24 cellular contexts compared by ENCODE assay signal in genomic region chr1:980602-981395, GRCh38. TPM values are rescaled to one million over a fixed set of nuclear protein-coding genes. Genes with fewer than 3 reads are reported as not detected.
"Had no signal": no experiment of that assay in that cellular context is flagged by ENCODE, and none has a peak within 500 bp of the region (broad histone marks: within the 10 kb centered on the region; RNA-seq: fewer than 3 reads in every experiment).

No MANE protein-coding gene starts in this region.

- H3K4me3 ChIP-seq: cardiac muscle cell, esophagus muscularis mucosa, hepatocyte, left lung, tibial nerve, uterus had no signal

- H3K9me3 Mint-ChIP-seq: activated naive CD8-positive, alpha-beta T cell treated with anti-CD3 and anti-CD28 coated beads, Interleukin-2, amount 10 ng/mL, durations not matched to agents 7 days and 5 days; activated T-helper 2 cell treated with anti-CD3 and anti-CD28 coated beads, Interferon-gamma antibody, Interleukin-2, Interleukin-4, amounts not matched to agents 10 μg/mL and 5 μg/mL and 100 μg/mL, durations not matched to agents 14 hours and 24 hours and 36 hours had no signal

- H3K27ac Mint-ChIP-seq: activated CD4-positive, alpha-beta T cell treated with anti-CD3 and anti-CD28 coated beads for 36 hours; activated naive CD8-positive, alpha-beta T cell treated with anti-CD3 and anti-CD28 coated beads, Interleukin-2, amount 10 ng/mL, durations not matched to agents 7 days and 5 days; activated T-helper 2 cell treated with anti-CD3 and anti-CD28 coated beads, Interferon-gamma antibody, Interleukin-2, Interleukin-4, amounts not matched to agents 10 μg/mL and 5 μg/mL and 100 μg/mL, durations not matched to agents 14 hours and 24 hours and 36 hours had no signal

- H3K79me2 ChIP-seq: hepatocyte had no signal

- H3K4me3 Mint-ChIP-seq: activated CD4-positive, alpha-beta T cell treated with anti-CD3 and anti-CD28 coated beads for 36 hours; activated naive CD8-positive, alpha-beta T cell treated with anti-CD3 and anti-CD28 coated beads, Interleukin-2, amount 10 ng/mL, durations not matched to agents 7 days and 5 days had no signal

- DNase-seq: activated CD4-positive, alpha-beta T cell treated with anti-CD3 and anti-CD28 coated beads for 36 hours; activated CD4-positive, alpha-beta T cell treated with anti-CD3 and anti-CD28 coated beads, Interleukin-2, amount 50 U/mL, for 48 hours; activated naive CD4-positive, alpha-beta T cell treated with Interleukin-2 at 50 U/mL for 16 hours; activated naive CD8-positive, alpha-beta T cell treated with anti-CD3 and anti-CD28 coated beads, Interleukin-2, amount 10 ng/mL, durations not matched to agents 7 days and 5 days; activated T-cell treated with anti-CD3 and anti-CD28 coated beads, Interleukin-2, amount 50 U/mL, for 1 hour; amygdala; dermis blood vessel endothelial cell; effector memory CD4-positive, alpha-beta T cell; stimulated activated CD4-positive, alpha-beta T cell treated with anti-CD3 and anti-CD28 coated beads, Interleukin-2, amount 100 ng/mL, for 24 hours; stimulated activated naive CD8-positive, alpha-beta T cell treated with anti-CD3 and anti-CD28 coated beads, Interleukin-15, Interleukin-2, amounts not matched to agents 100 U/mL and 50 U/mL, for 24 hours; uterus; WERI-Rb-1 had no signal

- H3K27ac ChIP-seq: cardiac muscle cell, esophagus muscularis mucosa, hepatocyte, left lung, tibial nerve, uterus, WERI-Rb-1 had no signal

- H3K4me2 ChIP-seq: hepatocyte had no signal

- H3K36me3 ChIP-seq: cardiac muscle cell, esophagus muscularis mucosa, left lung, tibial nerve, uterus, WERI-Rb-1 had no signal

- H3K9me3 ChIP-seq: esophagus muscularis mucosa, left lung, tibial nerve, uterus had no signal

- FAIRE-seq: endothelial cell of umbilical vein, islet of Langerhans had no signal

- ATAC-seq: activated CD4-positive, alpha-beta T cell treated with anti-CD3 and anti-CD28 coated beads for 36 hours; left lung; stimulated activated naive CD8-positive, alpha-beta T cell treated with anti-CD3 and anti-CD28 coated beads, Interleukin-15, Interleukin-2, amounts not matched to agents 100 U/mL and 50 U/mL, for 24 hours had no signal

- H3K4me1 Mint-ChIP-seq: activated naive CD8-positive, alpha-beta T cell treated with anti-CD3 and anti-CD28 coated beads, Interleukin-2, amount 10 ng/mL, durations not matched to agents 7 days and 5 days had no signal

- H2AFZ ChIP-seq: hepatocyte had no signal

RNA-seq across cellular contexts. Expression of gene PERM1, which starts 1.1 kb away (rescaled TPM):
- total RNA-seq: activated CD4-positive, alpha-beta T cell treated with anti-CD3 and anti-CD28 coated beads for 36 hours; activated naive CD8-positive, alpha-beta T cell treated with anti-CD3 and anti-CD28 coated beads, Interleukin-2, amount 10 ng/mL, durations not matched to agents 7 days and 5 days; activated T-helper 2 cell treated with anti-CD3 and anti-CD28 coated beads, Interferon-gamma antibody, Interleukin-2, Interleukin-4, amounts not matched to agents 10 μg/mL and 5 μg/mL and 100 μg/mL, durations not matched to agents 14 hours and 24 hours and 36 hours; dermis blood vessel endothelial cell; endothelial cell of umbilical vein; hepatocyte; left lung; osteocyte; pulmonary artery endothelial cell; T-helper 2 cell treated with Interferon-gamma antibody and Interleukin-4, amounts not matched to agents 100 ng/mL and 5 ng/mL, for 36 hours had no signal
- polyA plus RNA-seq: endothelial cell of umbilical vein, neural cell had no signal
